Comparison of ENCODE assay signal across 20 cellular contexts in genomic region chr1:197913495-197914276, GRCh38. TPM values are rescaled to one million over a fixed set of nuclear protein-coding genes. Genes with fewer than 3 reads are reported as not detected.
DNase-seq lines count a peak whose midpoint lies in the region; ATAC-seq and TF ChIP-seq lines count a peak whose summit lies in the region.
"Had no signal": no experiment of that assay in that cellular context is flagged by ENCODE, and none has a peak within 500 bp of the region (broad histone marks: within the 10 kb centered on the region; RNA-seq: fewer than 3 reads in every experiment).

No MANE protein-coding gene starts in this region.

- peak overlapping the region; percentile 64 for H3K4me2 ChIP-seq in skeletal muscle satellite cell (ENCODE audit: low read length)
- H3K4me2 ChIP-seq: BLaER1 treated with 17β-estradiol and CSF1 and Interleukin-3, amounts not matched to agents 10 nM and 100 nM had no signal

- TF ChIP-seq POLR2A in adrenal gland (IDR thresholded peaks at IDR 0.05): no peak

- peaks cover 79% of the 10 kb centered on the region for H3K4me1 Mint-ChIP-seq in activated naive CD8-positive, alpha-beta T cell (ENCODE audit: low read depth)
- peaks cover 76% of the 10 kb centered on the region for H3K4me1 Mint-ChIP-seq in activated naive CD8-positive, alpha-beta T cell treated with anti-CD3 and anti-CD28 coated beads, Interleukin-2, amount 50 U/mL, for 24 hours
- peaks cover 37% of the 10 kb centered on the region for H3K4me1 Mint-ChIP-seq in glutamatergic neuron (ENCODE audit: low read depth, unreplicated experiment)

- H3K9me3 ChIP-seq in HUES64 (ENCODE audit: insufficient read depth, low read depth, low read length) (no peaks in the 10 kb centered on the region), skeletal muscle satellite cell (replicated peaks; ENCODE audit: low read length) (no peaks in the 10 kb centered on the region), adrenal gland (replicated peaks in 1 of 3) (no peaks in the 10 kb centered on the region)
- H3K9me3 ChIP-seq: mucosa of descending colon, thoracic aorta had no signal

- H3K27me3 Mint-ChIP-seq in activated naive CD8-positive, alpha-beta T cell: peaks cover 64% of the 10 kb centered on the region
- H3K27me3 Mint-ChIP-seq in activated naive CD8-positive, alpha-beta T cell treated with anti-CD3 and anti-CD28 coated beads, Interleukin-2, amount 50 U/mL, for 24 hours: peaks cover 96% of the 10 kb centered on the region
- peaks cover 51% of the 10 kb centered on the region for H3K27me3 Mint-ChIP-seq in glutamatergic neuron (ENCODE audit: unreplicated experiment)

- no peak overlapping the region for H3K9ac ChIP-seq in HUES64 (ENCODE audit: low read depth, low read length)
- no peak overlapping the region for H3K9ac ChIP-seq in skeletal muscle satellite cell (ENCODE audit: low read depth, low read length)
- H3K9ac ChIP-seq: BLaER1 treated with 17β-estradiol and CSF1 and Interleukin-3, amounts not matched to agents 10 nM and 100 nM had no signal

- no peaks in the 10 kb centered on the region for H3K9me3 Mint-ChIP-seq in activated naive CD8-positive, alpha-beta T cell (ENCODE audit: low read depth)
- no peaks in the 10 kb centered on the region for H3K9me3 Mint-ChIP-seq in activated naive CD8-positive, alpha-beta T cell treated with anti-CD3 and anti-CD28 coated beads, Interleukin-2, amount 50 U/mL, for 24 hours
- peaks cover 26% of the 10 kb centered on the region for H3K9me3 Mint-ChIP-seq in glutamatergic neuron (ENCODE audit: unreplicated experiment)
- H3K9me3 Mint-ChIP-seq: effector memory CD8-positive, alpha-beta T cell had no signal

- no peaks in the 10 kb centered on the region for H3K36me3 Mint-ChIP-seq in activated naive CD8-positive, alpha-beta T cell
- no peaks in the 10 kb centered on the region for H3K36me3 Mint-ChIP-seq in activated naive CD8-positive, alpha-beta T cell treated with anti-CD3 and anti-CD28 coated beads, Interleukin-2, amount 50 U/mL, for 24 hours (ENCODE audit: low read depth)
- H3K36me3 Mint-ChIP-seq in glutamatergic neuron (ENCODE audit: unreplicated experiment): peaks cover 5% of the 10 kb centered on the region

- intact Hi-C loops in adrenal gland (cut with DNase I): no loop called here

- WGBS in HUES64: 6% methylated on average over 26 of the region's 26 CpGs
- WGBS in adrenal gland, 4 donors: 18 to 33% (median 27%) methylated on average over 18 to 26 of the region's 26 CpGs

- H3K27ac ChIP-seq in HUES64 (ENCODE audit: low read depth, low read length) (no peak overlapping the region), adrenal gland (no peak overlapping the region)
- H3K27ac ChIP-seq: BLaER1 treated with 17β-estradiol and CSF1 and Interleukin-3, amounts not matched to agents 10 nM and 100 nM; cardiac muscle cell; foreskin keratinocyte; PC-9 had no signal

- H3K27me3 ChIP-seq in HUES64 (ENCODE audit: insufficient read depth, low read length): peaks cover 100% of the 10 kb centered on the region
- H3K27me3 ChIP-seq in skeletal muscle satellite cell (ENCODE audit: control insufficient read depth, insufficient read depth, low read length): peaks cover 99% of the 10 kb centered on the region
- H3K27me3 ChIP-seq in adrenal gland: peaks cover 97% of the 10 kb centered on the region

- ATAC-seq in activated naive CD8-positive, alpha-beta T cell treated with anti-CD3 and anti-CD28 coated beads, Interleukin-2, amount 50 U/mL, for 24 hours: no peak
- no peak for ATAC-seq in HG02623 (IDR thresholded peaks at IDR 0.05; ENCODE audit: unreplicated experiment)
- ATAC-seq: activated CD4-positive, CD25-positive, alpha-beta regulatory T cell treated with anti-CD3 and anti-CD28 coated beads, Interleukin-2, amount 50 U/mL, for 24 hours; effector memory CD8-positive, alpha-beta T cell; GM12878; mucosa of descending colon had no signal

- H3K4me1 ChIP-seq in HUES64 (ENCODE audit: insufficient read depth, low read length) (peaks cover 31% of the 10 kb centered on the region), skeletal muscle satellite cell (ENCODE audit: control insufficient read depth, insufficient read depth, low read length) (peaks cover 55% of the 10 kb centered on the region), adrenal gland (replicated peaks in 1 of 2) (peaks cover 19 to 55% of the 10 kb centered on the region in 2 donors)

- H3K27ac Mint-ChIP-seq in activated naive CD8-positive, alpha-beta T cell: no peak overlapping the region
- H3K27ac Mint-ChIP-seq in activated naive CD8-positive, alpha-beta T cell treated with anti-CD3 and anti-CD28 coated beads, Interleukin-2, amount 50 U/mL, for 24 hours: no peak overlapping the region
- H3K27ac Mint-ChIP-seq in glutamatergic neuron (ENCODE audit: unreplicated experiment): peak overlapping the region; percentile 64

- H3K36me3 ChIP-seq in HUES64 (ENCODE audit: insufficient read depth, low read length) (no peaks in the 10 kb centered on the region), skeletal muscle satellite cell (ENCODE audit: insufficient read depth, low read length) (no peaks in the 10 kb centered on the region), adrenal gland (replicated peaks in 1 of 2) (no peaks in the 10 kb centered on the region)
- H3K36me3 ChIP-seq: BLaER1 treated with 17β-estradiol and CSF1 and Interleukin-3, amounts not matched to agents 10 nM and 100 nM; cardiac muscle cell; thoracic aorta had no signal

- H3K4me3 ChIP-seq in HUES64 (ENCODE audit: low read length): peak overlapping the region; percentile 18; the same call in 1 of the 2 replicates
- no peak overlapping the region for H3K4me3 ChIP-seq in skeletal muscle satellite cell (ENCODE audit: low read length)
- H3K4me3 ChIP-seq in adrenal gland: no peak overlapping the region
- H3K4me3 ChIP-seq: BLaER1 treated with 17β-estradiol and CSF1 and Interleukin-3, amounts not matched to agents 10 nM and 100 nM; cardiac muscle cell; GM12878; mucosa of descending colon had no signal

- no peak for TF ChIP-seq CTCF in glutamatergic neuron (IDR thresholded peaks at IDR 0.05; ENCODE audit: partially characterized antibody, unreplicated experiment)
- TF ChIP-seq CTCF in adrenal gland (IDR thresholded peaks at IDR 0.05): no peak

- DNase-seq in activated naive CD8-positive, alpha-beta T cell treated with anti-CD3 and anti-CD28 coated beads, Interleukin-2, amount 50 U/mL, for 24 hours: no peak
- DNase-seq in glutamatergic neuron: peak; percentile 28
- no peak for DNase-seq in GOT3 (lab: John Stamatoyannopoulos, UW)
- DNase-seq in adrenal gland: no peak
- DNase-seq: DND-41; effector memory CD8-positive, alpha-beta T cell; foreskin keratinocyte; mucosa of descending colon; NCI-H187; NCI-H524; PC-9 had no signal

- H3K4me3 Mint-ChIP-seq in activated naive CD8-positive, alpha-beta T cell: peak overlapping the region; percentile 86
- no peak overlapping the region for H3K4me3 Mint-ChIP-seq in activated naive CD8-positive, alpha-beta T cell treated with anti-CD3 and anti-CD28 coated beads, Interleukin-2, amount 50 U/mL, for 24 hours
- H3K4me3 Mint-ChIP-seq in glutamatergic neuron (ENCODE audit: unreplicated experiment): peak overlapping the region; percentile 90

RNA-seq across cellular contexts. Expression of gene LHX9, which starts 3.5 kb away (rescaled TPM):
- 0.10 TPM for polyA plus RNA-seq in HUES64 (2013, experiment 1 of 2)
- polyA plus RNA-seq in HUES64 (2013, experiment 2 of 2): 0.19 TPM
- total RNA-seq in glutamatergic neuron (ENCODE audit: unreplicated experiment) (37.2 TPM), adrenal gland (under 1 TPM in 3 of 8 donors, not detected in 5; 0.07 to 0.14 (median 0.08) TPM)
- total RNA-seq in skeletal muscle satellite cell (2012; rRNA removed): not detected in 2 replicates
- under 1 TPM; 0.03 to 0.16 (median 0.13) TPM for polyA plus RNA-seq in adrenal gland
- total RNA-seq: cardiac muscle cell, foreskin keratinocyte, GM12878, thoracic aorta had no signal
- polyA plus RNA-seq: cardiac muscle cell, foreskin keratinocyte, GM12878 had no signal

RNA-seq across cellular contexts. Expression of gene C1orf53, which starts 11.3 kb away (rescaled TPM):
- 2.8 TPM for polyA plus RNA-seq in HUES64 (2013, experiment 1 of 2)
- polyA plus RNA-seq in HUES64 (2013, experiment 2 of 2): 3.8 TPM
- 5.9 TPM for total RNA-seq in glutamatergic neuron (ENCODE audit: unreplicated experiment)
- 4.8 and 10.6 TPM in 2 replicates for total RNA-seq in skeletal muscle satellite cell (2012; rRNA removed)
- 10 to 100 TPM in 6 of 8 donors, 1 to 10 TPM in 2; 8.9 to 63.8 (median 13.2) TPM for total RNA-seq in adrenal gland
- polyA plus RNA-seq in adrenal gland: 10 to 100 TPM; 10.4 to 20.5 (median 15.4) TPM
- total RNA-seq: thoracic aorta had no signal

Comparison
In these comparisons a context has a peak if more than half of its experiments do, and no peak if none do; other contexts are left out.
1. RNA of gene LHX9, which starts 3.5 kb away (total RNA-seq): 37.2 TPM in glutamatergic neuron (single experiment); 0.07 to 0.14 TPM in adrenal gland; every median in the first group is over 10 times any median in the second.